In genomic region chr20:31680286-31681127, GRCh38 we compare ENCODE assay signal across 12 cellular contexts. TPM values are rescaled to one million over a fixed set of nuclear protein-coding genes. Genes with fewer than 3 reads are reported as not detected.
DNase-seq lines count a peak whose midpoint lies in the region; ATAC-seq and TF ChIP-seq lines count a peak whose summit lies in the region.
"Had no signal": no experiment of that assay in that cellular context is flagged by ENCODE, and none has a peak within 500 bp of the region (broad histone marks: within the 10 kb centered on the region; RNA-seq: fewer than 3 reads in every experiment).

No MANE protein-coding gene starts in this region.

- H4K20me1 ChIP-seq in osteoblast (ENCODE audit: insufficient read depth, low read length) = peaks cover 13% of the 10 kb centered on the region

- intact Hi-C loops in Panc1 (cut with micrococcal nuclease; ENCODE audit: unreplicated experiment) (no loop called here), dorsolateral prefrontal cortex (cut with DNase I) (no loop called here), spleen (cut with DNase I; ENCODE audit: low total_unique reads) (no loop called here)

- TF ChIP-seq CTCF in Panc1 (IDR thresholded peaks at IDR 0.05) (no peak), dorsolateral prefrontal cortex (IDR thresholded peaks at IDR 0.05 in 54 of 56, conservative IDR thresholded peaks at IDR 0.05 in 2 of 56; ENCODE audit: low read depth in 1 of 56, partially characterized antibody in 56 of 56) (no peak), spleen (IDR thresholded peaks at IDR 0.05 in 8 of 11, conservative IDR thresholded peaks at IDR 0.05 in 3 of 11) (no peak), osteoblast (IDR thresholded peaks at IDR 0.05; ENCODE audit: extremely low read depth, low read depth, low read length) (no peak)

- no peaks in the 10 kb centered on the region for H3K27me3 Mint-ChIP-seq in activated CD8-positive, alpha-beta memory T cell treated with anti-CD3 and anti-CD28 coated beads, Interleukin-2, amount 10 ng/mL, durations not matched to agents 7 days and 5 days

- H3K27ac ChIP-seq in Panc1 (ENCODE audit: low read length) = peak overlapping the region; percentile 58
- peak overlapping the region in 55 of 59 donors; percentile 1 to 100 (median 98) for H3K27ac ChIP-seq in dorsolateral prefrontal cortex
- peak overlapping the region in 7 of 8 donors; percentile 14 to 95 (median 41) for H3K27ac ChIP-seq in spleen
- H3K27ac ChIP-seq in osteoblast (ENCODE audit: low read depth, low read length) = no peak overlapping the region
- no peak overlapping the region for H3K27ac ChIP-seq in SJCRH30
- H3K27ac ChIP-seq: vagina had no signal

- ATAC-seq in activated CD8-positive, alpha-beta memory T cell treated with anti-CD3 and anti-CD28 coated beads, Interleukin-2, amount 10 ng/mL, durations not matched to agents 7 days and 5 days = no peak
- ATAC-seq in Panc1 = no peak

- H3K9me3 ChIP-seq in Panc1 (ENCODE audit: control insufficient read depth, insufficient read depth, low read depth, low read length) (no peaks in the 10 kb centered on the region), spleen (no peaks in the 10 kb centered on the region), osteoblast (ENCODE audit: low read depth, low read length) (no peaks in the 10 kb centered on the region), SJCRH30 (replicated peaks) (no peaks in the 10 kb centered on the region)
- H3K9me3 ChIP-seq: vagina had no signal

- H3K27ac Mint-ChIP-seq in activated CD8-positive, alpha-beta memory T cell treated with anti-CD3 and anti-CD28 coated beads, Interleukin-2, amount 10 ng/mL, durations not matched to agents 7 days and 5 days = peak overlapping the region; percentile 72

- H3K4me1 ChIP-seq in Panc1 (ENCODE audit: control insufficient read depth, insufficient read depth, low read length) = peaks cover 67% of the 10 kb centered on the region
- peaks cover 62 to 100% (median 95%) of the 10 kb centered on the region in 6 donors for H3K4me1 ChIP-seq in spleen
- H3K4me1 ChIP-seq in osteoblast (ENCODE audit: insufficient read depth, low read length) = peaks cover 42% of the 10 kb centered on the region
- peaks cover 63% of the 10 kb centered on the region for H3K4me1 ChIP-seq in SJCRH30

- CTCF ChIA-PET in activated CD8-positive, alpha-beta memory T cell treated with anti-CD3 and anti-CD28 coated beads, Interleukin-2, amount 10 ng/mL, durations not matched to agents 7 days and 5 days (lab: Charles Lee) = interaction anchor here (1.3 to 1.7 kb wide), 6 partner anchors 11 to 43 kb away, joined by 3 to 7 read pairs (median 5); no protein-coding TSS in a partner anchor
- CTCF ChIA-PET in Panc1 (lab: Charles Lee) = no interaction called here

- no peak overlapping the region for H2AFZ ChIP-seq in osteoblast (ENCODE audit: low read length)

- no peak overlapping the region for H3K4me3 Mint-ChIP-seq in activated CD8-positive, alpha-beta memory T cell treated with anti-CD3 and anti-CD28 coated beads, Interleukin-2, amount 10 ng/mL, durations not matched to agents 7 days and 5 days

- H3K4me2 ChIP-seq in osteoblast (ENCODE audit: insufficient read depth, low read length) = no peak overlapping the region

- no peak for DNase-seq in activated CD8-positive, alpha-beta memory T cell treated with anti-CD3 and anti-CD28 coated beads, Interleukin-2, amount 10 ng/mL, durations not matched to agents 7 days and 5 days
- no peak for DNase-seq in activated CD8-positive, alpha-beta memory T cell treated with anti-CD3 and anti-CD28 coated beads, Interleukin-2, amount 50 U/mL, for 4 hours
- DNase-seq in Panc1 (ENCODE audit: low read depth, low spot score) = no peak
- DNase-seq in dorsolateral prefrontal cortex = no peak
- no peak for DNase-seq in spleen
- no peak for DNase-seq in osteoblast (ENCODE audit: insufficient read length, low spot score, missing footprints)
- no peak for DNase-seq in SJCRH30
- DNase-seq in NCI-H1105 treated with DMSO at 0.1 percent for 48 hours (lab: John Stamatoyannopoulos, UW) = no peak
- DNase-seq: Kasumi-1 had no signal

- H3K27me3 ChIP-seq in Panc1 (ENCODE audit: control insufficient read depth, insufficient read depth, low read length) = no peaks in the 10 kb centered on the region
- no peaks in the 10 kb centered on the region for H3K27me3 ChIP-seq in dorsolateral prefrontal cortex
- no peaks in the 10 kb centered on the region for H3K27me3 ChIP-seq in spleen (replicated peaks in 1 of 7)
- no peaks in the 10 kb centered on the region for H3K27me3 ChIP-seq in osteoblast (ENCODE audit: insufficient read depth, low read length)
- H3K27me3 ChIP-seq in SJCRH30 = no peaks in the 10 kb centered on the region
- H3K27me3 ChIP-seq: vagina had no signal

- peaks cover 87% of the 10 kb centered on the region for H3K4me1 Mint-ChIP-seq in activated CD8-positive, alpha-beta memory T cell treated with anti-CD3 and anti-CD28 coated beads, Interleukin-2, amount 10 ng/mL, durations not matched to agents 7 days and 5 days

- H3K9me3 Mint-ChIP-seq in activated CD8-positive, alpha-beta memory T cell treated with anti-CD3 and anti-CD28 coated beads, Interleukin-2, amount 10 ng/mL, durations not matched to agents 7 days and 5 days (ENCODE audit: low read depth) = no peaks in the 10 kb centered on the region

- H3K36me3 ChIP-seq in Panc1 (ENCODE audit: control insufficient read depth, insufficient read depth, low read length) = peaks cover 4% of the 10 kb centered on the region; the same call in 1 of the 2 replicates
- peaks cover 0 to 86% (median 0%) of the 10 kb centered on the region in 6 donors for H3K36me3 ChIP-seq in spleen
- H3K36me3 ChIP-seq in osteoblast (ENCODE audit: insufficient read depth, low read length) = peaks cover 42% of the 10 kb centered on the region
- H3K36me3 ChIP-seq in SJCRH30 = peaks cover 3% of the 10 kb centered on the region; the same call in 1 of the 2 replicates
- H3K36me3 ChIP-seq: vagina had no signal

- peaks cover 57% of the 10 kb centered on the region for H3K36me3 Mint-ChIP-seq in activated CD8-positive, alpha-beta memory T cell treated with anti-CD3 and anti-CD28 coated beads, Interleukin-2, amount 10 ng/mL, durations not matched to agents 7 days and 5 days

- no TSS peak for BruUV-seq in Panc1 (replicated peaks; lab: Mats Ljungman, UMichigan)

- WGBS in spleen, 5 donors = 75 to 86% (median 80%) methylated on average over 7 of the region's 7 CpGs

- in situ Hi-C loops in Panc1 (cut with HindIII; ENCODE audit: low pct_unique_long_range_greater_than_20kb, low sequenced_read_pairs) = no loop called here

- H3K79me2 ChIP-seq in osteoblast (ENCODE audit: insufficient read depth, low read length) = peaks cover 93% of the 10 kb centered on the region

- TF ChIP-seq POLR2A in spleen (IDR thresholded peaks at IDR 0.05) = no peak

- H3K4me3 ChIP-seq in Panc1 (ENCODE audit: low read depth in 2 of 2, low read length in 2 of 2) = no peak overlapping the region
- H3K4me3 ChIP-seq in dorsolateral prefrontal cortex = no peak overlapping the region
- H3K4me3 ChIP-seq in spleen = no peak overlapping the region
- H3K4me3 ChIP-seq in osteoblast (ENCODE audit: insufficient read depth, low read length) = no peak overlapping the region
- no peak overlapping the region for H3K4me3 ChIP-seq in SJCRH30
- H3K4me3 ChIP-seq: vagina had no signal

- POLR2A ChIA-PET in Panc1 (lab: Charles Lee) = no interaction called here

RNA-seq across cellular contexts. Expression of gene BCL2L1, which starts 42.2 kb away (rescaled TPM):
- total RNA-seq in activated CD8-positive, alpha-beta memory T cell treated with anti-CD3 and anti-CD28 coated beads, Interleukin-2, amount 10 ng/mL, durations not matched to agents 7 days and 5 days = 100 to 1,000 TPM in 1 of 2 experiments, 10 to 100 TPM in 1; 69.8 to 121 TPM
- total RNA-seq in Panc1 (2021; ENCODE audit: unreplicated experiment) (150 TPM), dorsolateral prefrontal cortex (100 to 1,000 TPM in 77 of 120 experiments, 10 to 100 TPM in 43; 79.5 to 144 (median 103) TPM), spleen (100 to 1,000 TPM in 4 of 7 donors, 10 to 100 TPM in 3; 70.2 to 167 (median 107) TPM), osteoblast (127 and 136 TPM in 2 replicates)
- 127 TPM for polyA plus RNA-seq in Panc1 (2012; ENCODE audit: insufficient read length)
- 10 to 100 TPM; 18.7 to 55.5 (median 22.7) TPM for polyA plus RNA-seq in spleen
- total RNA-seq in SJCRH30 (2014; rRNA removed; shearing (Covaris generic)) = 33.1 and 33.4 TPM in 2 replicates

RNA-seq across cellular contexts. Expression of gene COX4I2, which starts 42.8 kb away (rescaled TPM):
- not detected for total RNA-seq in activated CD8-positive, alpha-beta memory T cell treated with anti-CD3 and anti-CD28 coated beads, Interleukin-2, amount 10 ng/mL, durations not matched to agents 7 days and 5 days
- total RNA-seq in Panc1 (2021; ENCODE audit: unreplicated experiment) = not detected
- polyA plus RNA-seq in Panc1 (2012; ENCODE audit: insufficient read length) = not detected
- 1 to 10 TPM in 73 of 120 experiments, under 1 TPM in 16, not detected in 31; 0.66 to 5.5 (median 1.8) TPM for total RNA-seq in dorsolateral prefrontal cortex
- 1 to 10 TPM in 3 of 7 donors, not detected in 4; 1.1 to 1.5 (median 1.5) TPM for total RNA-seq in spleen
- polyA plus RNA-seq in spleen = 1 to 10 TPM; 1.9 to 4.6 (median 2.0) TPM
- total RNA-seq in osteoblast = not detected in 2 replicates
- total RNA-seq in SJCRH30 (2014; rRNA removed; shearing (Covaris generic)) = not detected in 2 replicates
- total RNA-seq: bronchial epithelial cell, G401 had no signal

RNA-seq across cellular contexts. Expression of gene TPX2, which starts 58.6 kb away (rescaled TPM):
- 100 to 1,000 TPM; 148 to 159 TPM for total RNA-seq in activated CD8-positive, alpha-beta memory T cell treated with anti-CD3 and anti-CD28 coated beads, Interleukin-2, amount 10 ng/mL, durations not matched to agents 7 days and 5 days
- total RNA-seq in Panc1 (2021; ENCODE audit: unreplicated experiment) (248 TPM), dorsolateral prefrontal cortex (1 to 10 TPM; 1.1 to 4.1 (median 2.6) TPM), spleen (10 to 100 TPM in 3 of 7 donors, 1 to 10 TPM in 4; 2.6 to 16.2 (median 8.8) TPM), osteoblast (16.2 and 18.5 TPM in 2 replicates)
- polyA plus RNA-seq in Panc1 (2012; ENCODE audit: insufficient read length) = 84.6 TPM
- 1 to 10 TPM; 1.4 to 9.3 (median 3.1) TPM for polyA plus RNA-seq in spleen
- total RNA-seq in SJCRH30 (2014; rRNA removed; shearing (Covaris generic)) = 237 and 240 TPM in 2 replicates

Comparison
In these comparisons a context has a peak if more than half of its experiments do, and no peak if none do; other contexts are left out.
1. H3K27ac ChIP-seq: peak in Panc1 (single experiment), dorsolateral prefrontal cortex (55 of 59) and spleen (7 of 8); none in osteoblast (single experiment) and SJCRH30 (single experiment).